Comparison of ENCODE assay signal across 27 cellular contexts in the genomic region with DNA sequence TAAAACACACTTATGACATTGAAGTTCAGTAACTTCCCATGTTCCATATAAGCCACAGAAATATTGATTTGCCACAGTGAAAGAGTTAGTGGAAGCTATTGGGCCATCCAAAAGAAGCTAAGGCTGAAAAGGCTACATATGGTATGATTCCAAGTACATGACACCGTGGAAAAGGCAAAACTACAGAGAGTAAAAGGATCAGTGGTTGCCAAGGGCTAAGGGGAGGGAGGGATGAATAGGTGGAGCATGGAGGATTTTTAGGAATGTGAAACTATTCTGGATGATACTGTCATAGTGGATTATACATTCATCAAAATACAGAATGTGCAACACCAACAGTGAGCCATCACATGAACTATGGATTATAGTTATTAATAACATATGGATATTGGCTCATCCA.
"Had no signal": no experiment of that assay in that cellular context is flagged by ENCODE, and none has a peak within 500 bp of the region (broad histone marks: within the 10 kb centered on the region; RNA-seq: fewer than 3 reads in every experiment).

No MANE protein-coding gene starts in this region.

- ATAC-seq: activated CD8-positive, alpha-beta T cell treated with anti-CD3 and anti-CD28 coated beads, Interleukin-2, amount 10 ng/mL, durations not matched to agents 7 days and 5 days; activated naive CD8-positive, alpha-beta T cell treated with anti-CD3 and anti-CD28 coated beads, Interleukin-2, amount 50 U/mL, for 24 hours; body of pancreas; Right ventricle myocardium inferior had no signal

- DNase-seq: activated CD4-positive, alpha-beta T cell treated with anti-CD3 and anti-CD28 coated beads, Interleukin-2, amount 10 ng/mL, durations not matched to agents 24 days and 14 days; activated CD4-positive, alpha-beta T cell treated with anti-CD3 and anti-CD28 coated beads, Interleukin-2, amount 50 U/mL, for 4 hours; activated CD8-positive, alpha-beta T cell treated with anti-CD3 and anti-CD28 coated beads, Interleukin-2, amount 10 ng/mL, durations not matched to agents 7 days and 5 days; activated effector memory CD4-positive, alpha-beta T cell treated with Interleukin-2 at 50 U/mL for 16 hours; activated naive CD4-positive, alpha-beta T cell treated with anti-CD3 and anti-CD28 coated beads, Interleukin-2, amount 10 ng/mL, durations not matched to agents 7 days and 5 days; activated naive CD8-positive, alpha-beta T cell treated with anti-CD3 and anti-CD28 coated beads, Interleukin-2, amount 50 U/mL, for 24 hours; activated T-cell treated with anti-CD3 and anti-CD28 coated beads, Interleukin-2, amount 50 U/mL, for 48 hours; amniotic stem cell; aorta; body of pancreas; Kasumi-1; MG63; NCI-H1048; NCI-H1105 treated with DMSO at 0.1 percent for 48 hours; NCI-H1436; NCI-H1694; NCI-H1930; NCI-H2081 treated with DMSO at 0.1 percent for 48 hours; NCI-H345; NCI-H524 treated with DMSO at 0.1 percent for 48 hours; NK-92 treated with Interleukin-12 subunit alpha and Interleukin-12 subunit beta, amount 100 ng/mL, for 24 hours; PC-9; SIG-M5; T1000; WERI-Rb-1 had no signal

- FAIRE-seq: RCC 7860 had no signal
